Comparison of ENCODE assay signal across 21 cellular contexts in the genomic region with DNA sequence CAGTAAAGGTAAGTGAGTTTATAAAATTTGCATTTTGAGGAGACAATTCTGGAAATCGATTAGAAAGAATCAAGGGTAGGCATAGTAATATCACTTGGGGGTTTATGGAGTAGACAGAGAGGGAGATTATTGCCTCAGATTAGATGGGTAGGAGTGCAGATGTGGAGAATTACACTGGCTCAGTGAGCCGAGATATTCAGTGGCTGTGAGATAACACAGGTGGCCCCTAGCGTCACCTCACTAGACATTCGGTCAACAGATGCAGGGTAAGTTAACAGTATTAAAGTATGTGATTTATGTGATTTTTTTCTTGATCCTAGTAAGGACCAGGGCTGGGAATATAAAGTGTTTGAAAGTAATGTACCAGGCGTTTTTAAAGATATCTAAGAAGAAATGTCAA.
"Had no signal": no experiment of that assay in that cellular context is flagged by ENCODE, and none has a peak within 500 bp of the region (broad histone marks: within the 10 kb centered on the region; RNA-seq: fewer than 3 reads in every experiment).

No MANE protein-coding gene starts in this region.

- H3K9me3 ChIP-seq: SJCRH30 had no signal

- H3K36me3 ChIP-seq: brain microvascular endothelial cell, cardiac muscle cell, SJCRH30 had no signal

- H3K27me3 ChIP-seq: brain microvascular endothelial cell, cardiac muscle cell, SJCRH30 had no signal

- H3K4me3 ChIP-seq: cardiac muscle cell, PC-9, SJCRH30 had no signal

- ATAC-seq: activated CD4-positive, alpha-beta T cell treated with anti-CD3 and anti-CD28 coated beads for 36 hours; activated CD8-positive, alpha-beta T cell treated with anti-CD3 and anti-CD28 coated beads for 36 hours; activated T-cell treated with anti-CD3 and anti-CD28 coated beads, Interleukin-2, amount 50 U/mL, for 72 hours; T-cell had no signal

- H3K4me1 ChIP-seq: SJCRH30 had no signal

- H3K27ac ChIP-seq: brain microvascular endothelial cell, cardiac muscle cell, PC-9, SJCRH30, VCaP had no signal

- H3K4me2 ChIP-seq: PC-9 had no signal

- H2AFZ ChIP-seq: PC-9 had no signal

- DNase-seq: activated CD4-positive, alpha-beta T cell treated with anti-CD3 and anti-CD28 coated beads for 36 hours; activated CD4-positive, alpha-beta T cell treated with anti-CD3 and anti-CD28 coated beads, Interleukin-2, amount 50 U/mL, for 1 hour; activated CD8-positive, alpha-beta memory T cell treated with anti-CD3 and anti-CD28 coated beads, Interleukin-2, amount 50 U/mL, for 4 hours; activated CD8-positive, alpha-beta T cell treated with anti-CD3 and anti-CD28 coated beads for 36 hours; activated gamma-delta T cell treated with Interleukin-2 at 50 U/mL for 16 hours; activated naive CD4-positive, alpha-beta T cell treated with anti-CD3 and anti-CD28 coated beads, Interleukin-2, amount 10 ng/mL, durations not matched to agents 7 days and 5 days; activated naive CD8-positive, alpha-beta T cell treated with anti-CD3 and anti-CD28 coated beads for 36 hours; activated T-cell treated with anti-CD3 and anti-CD28 coated beads, Interleukin-2, amount 50 U/mL, for 72 hours; brain microvascular endothelial cell; KG1; NCI-H1048; NCI-H187; NCI-H2081 treated with DMSO at 0.1 percent for 48 hours; NCI-H446; NCI-H748 treated with DMSO at 0.1 percent for 48 hours; NK-92 treated with Interleukin-12 subunit alpha and Interleukin-12 subunit beta, amount 100 ng/mL, for 24 hours; PC-9; SJCRH30; T-cell had no signal
